Comparison of ENCODE assay signal across 1 cellular context in the genomic region with DNA sequence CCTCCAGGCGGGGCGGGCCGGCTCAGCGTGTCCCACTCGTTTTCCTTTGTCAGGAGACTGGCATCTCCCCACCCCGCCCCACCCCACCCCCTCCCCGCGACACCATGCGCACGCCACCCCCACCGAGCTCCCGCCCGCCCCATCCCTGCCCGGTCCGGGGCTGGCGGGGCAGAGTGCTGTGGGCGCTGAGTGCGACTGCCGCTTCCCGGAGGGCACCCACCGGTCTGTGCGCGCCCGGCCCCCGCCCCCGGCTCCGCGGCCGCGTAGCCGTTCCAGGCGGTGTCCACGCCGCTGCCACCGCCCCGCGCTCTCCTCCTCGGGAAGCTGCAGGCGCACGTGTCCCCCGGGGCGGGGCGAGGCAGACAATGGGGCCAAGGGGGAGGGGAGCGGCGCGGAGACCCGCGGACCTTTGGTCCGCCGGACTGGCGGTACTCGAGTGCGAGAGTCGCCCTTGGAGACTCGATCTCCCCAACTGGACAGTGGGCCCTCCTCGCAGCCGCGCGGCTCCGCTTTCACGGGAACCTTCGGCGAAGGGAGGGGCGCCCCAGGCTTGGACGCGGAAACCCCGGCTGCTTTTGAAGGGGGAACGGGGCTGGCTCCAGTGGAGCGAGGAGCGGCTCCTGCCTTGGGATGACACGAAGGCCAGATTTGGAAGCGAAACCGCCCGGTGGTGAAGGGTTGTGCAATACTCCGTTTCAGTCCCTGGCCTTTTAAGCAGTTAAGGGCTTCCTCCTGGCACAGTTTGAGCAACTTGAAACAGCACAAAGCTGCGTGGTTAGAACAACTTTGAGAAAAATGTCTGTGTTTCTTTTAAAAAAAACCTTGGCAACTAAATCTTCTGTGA.
TF ChIP-seq lines count a peak whose summit lies in the region.

No MANE protein-coding gene starts in this region.

TF ChIP-seq in GM12878, 131 proteins besides CTCF, POLR2A, EP300 and RAD21 (continued from another document and continues in another):
- TF ChIP-seq CREM (IDR thresholded peaks at IDR 0.05; ENCODE audit: low read depth) = no peak
- peak; percentile 58; the same call in 1 of the 2 replicates for TF ChIP-seq FOXM1 (IDR thresholded peaks at IDR 0.05; ENCODE audit: low read depth, low read length)
- peak; percentile 87 for TF ChIP-seq MXI1 (IDR thresholded peaks at IDR 0.05; ENCODE audit: low read depth, low read length)
- TF ChIP-seq, protein P1, sequence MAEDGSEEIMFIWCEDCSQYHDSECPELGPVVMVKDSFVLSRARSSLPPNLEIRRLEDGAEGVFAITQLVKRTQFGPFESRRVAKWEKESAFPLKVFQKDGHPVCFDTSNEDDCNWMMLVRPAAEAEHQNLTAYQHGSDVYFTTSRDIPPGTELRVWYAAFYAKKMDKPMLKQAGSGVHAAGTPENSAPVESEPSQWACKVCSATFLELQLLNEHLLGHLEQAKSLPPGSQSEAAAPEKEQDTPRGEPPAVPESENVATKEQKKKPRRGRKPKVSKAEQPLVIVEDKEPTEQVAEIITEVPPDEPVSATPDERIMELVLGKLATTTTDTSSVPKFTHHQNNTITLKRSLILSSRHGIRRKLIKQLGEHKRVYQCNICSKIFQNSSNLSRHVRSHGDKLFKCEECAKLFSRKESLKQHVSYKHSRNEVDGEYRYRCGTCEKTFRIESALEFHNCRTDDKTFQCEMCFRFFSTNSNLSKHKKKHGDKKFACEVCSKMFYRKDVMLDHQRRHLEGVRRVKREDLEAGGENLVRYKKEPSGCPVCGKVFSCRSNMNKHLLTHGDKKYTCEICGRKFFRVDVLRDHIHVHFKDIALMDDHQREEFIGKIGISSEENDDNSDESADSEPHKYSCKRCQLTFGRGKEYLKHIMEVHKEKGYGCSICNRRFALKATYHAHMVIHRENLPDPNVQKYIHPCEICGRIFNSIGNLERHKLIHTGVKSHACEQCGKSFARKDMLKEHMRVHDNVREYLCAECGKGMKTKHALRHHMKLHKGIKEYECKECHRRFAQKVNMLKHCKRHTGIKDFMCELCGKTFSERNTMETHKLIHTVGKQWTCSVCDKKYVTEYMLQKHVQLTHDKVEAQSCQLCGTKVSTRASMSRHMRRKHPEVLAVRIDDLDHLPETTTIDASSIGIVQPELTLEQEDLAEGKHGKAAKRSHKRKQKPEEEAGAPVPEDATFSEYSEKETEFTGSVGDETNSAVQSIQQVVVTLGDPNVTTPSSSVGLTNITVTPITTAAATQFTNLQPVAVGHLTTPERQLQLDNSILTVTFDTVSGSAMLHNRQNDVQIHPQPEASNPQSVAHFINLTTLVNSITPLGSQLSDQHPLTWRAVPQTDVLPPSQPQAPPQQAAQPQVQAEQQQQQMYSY (CRISPR knock-in tag; IDR thresholded peaks at IDR 0.05) = no peak
- no peak for TF ChIP-seq RBBP5 (conservative IDR thresholded peaks at IDR 0.05)
- TF ChIP-seq, protein P2, sequence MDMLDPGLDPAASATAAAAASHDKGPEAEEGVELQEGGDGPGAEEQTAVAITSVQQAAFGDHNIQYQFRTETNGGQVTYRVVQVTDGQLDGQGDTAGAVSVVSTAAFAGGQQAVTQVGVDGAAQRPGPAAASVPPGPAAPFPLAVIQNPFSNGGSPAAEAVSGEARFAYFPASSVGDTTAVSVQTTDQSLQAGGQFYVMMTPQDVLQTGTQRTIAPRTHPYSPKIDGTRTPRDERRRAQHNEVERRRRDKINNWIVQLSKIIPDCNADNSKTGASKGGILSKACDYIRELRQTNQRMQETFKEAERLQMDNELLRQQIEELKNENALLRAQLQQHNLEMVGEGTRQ (IDR thresholded peaks at IDR 0.05; ENCODE audit: borderline replicate concordance, low read depth, low read length) = peak; percentile 33
- TF ChIP-seq CREB1 (IDR thresholded peaks at IDR 0.05; ENCODE audit: low read depth) = peak; percentile 65; the same call in 1 of the 2 replicates
- TF ChIP-seq ZNF24 (IDR thresholded peaks at IDR 0.05) = peak; percentile 41
- no peak for TF ChIP-seq BMI1 (IDR thresholded peaks at IDR 0.05; ENCODE audit: borderline replicate concordance)
- TF ChIP-seq IKZF2 (IDR thresholded peaks at IDR 0.05) = peak; percentile 93 to 95
- TF ChIP-seq E2F8 (IDR thresholded peaks at IDR 0.05; ENCODE audit: low read depth, partially characterized antibody) = no peak
- peak; percentile 54 to 84; a peak in 3 of 4 replicates for TF ChIP-seq SRF (IDR thresholded peaks at IDR 0.05; ENCODE audit: low read depth in 2 of 2, low read length in 2 of 2)
- peak; percentile 98 for TF ChIP-seq MEF2A (IDR thresholded peaks at IDR 0.05; ENCODE audit: insufficient read depth, low read depth, low read length)
- TF ChIP-seq PML (IDR thresholded peaks at IDR 0.05; ENCODE audit: low read length) = peak; percentile 84
- peak; percentile 90 for TF ChIP-seq DPF2 (IDR thresholded peaks at IDR 0.05)
- TF ChIP-seq STAT3 (IDR thresholded peaks at IDR 0.05; ENCODE audit: low read depth, low read length) = no peak
- no peak for TF ChIP-seq BRCA1 (IDR thresholded peaks at IDR 0.05; ENCODE audit: low read depth, low read length)
- peak; percentile 93 for TF ChIP-seq PAX5 (IDR thresholded peaks at IDR 0.05; ENCODE audit: borderline replicate concordance, low read depth, low read length)
- TF ChIP-seq, protein P3, sequence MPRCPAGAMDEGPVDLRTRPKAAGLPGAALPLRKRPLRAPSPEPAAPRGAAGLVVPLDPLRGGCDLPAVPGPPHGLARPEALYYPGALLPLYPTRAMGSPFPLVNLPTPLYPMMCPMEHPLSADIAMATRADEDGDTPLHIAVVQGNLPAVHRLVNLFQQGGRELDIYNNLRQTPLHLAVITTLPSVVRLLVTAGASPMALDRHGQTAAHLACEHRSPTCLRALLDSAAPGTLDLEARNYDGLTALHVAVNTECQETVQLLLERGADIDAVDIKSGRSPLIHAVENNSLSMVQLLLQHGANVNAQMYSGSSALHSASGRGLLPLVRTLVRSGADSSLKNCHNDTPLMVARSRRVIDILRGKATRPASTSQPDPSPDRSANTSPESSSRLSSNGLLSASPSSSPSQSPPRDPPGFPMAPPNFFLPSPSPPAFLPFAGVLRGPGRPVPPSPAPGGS (IDR thresholded peaks at IDR 0.05; ENCODE audit: borderline replicate concordance, insufficient read depth, low read depth, low read length, poor library complexity, severe bottlenecking) = peak; percentile 65
- TF ChIP-seq PKNOX1 (IDR thresholded peaks at IDR 0.05) = no peak
- peak; percentile 70 for TF ChIP-seq SKIL (IDR thresholded peaks at IDR 0.05; ENCODE audit: low read depth, poor library complexity, severe bottlenecking)
- peak; percentile 83 for TF ChIP-seq USF1 (IDR thresholded peaks at IDR 0.05; ENCODE audit: borderline replicate concordance, extremely low read length, insufficient read depth, low read depth, low read length)
- TF ChIP-seq HDAC2 (IDR thresholded peaks at IDR 0.05) = no peak
- no peak for TF ChIP-seq CHD1 (IDR thresholded peaks at IDR 0.05; ENCODE audit: low read depth, low read length)
- TF ChIP-seq SIN3A (IDR thresholded peaks at IDR 0.05; ENCODE audit: low read depth, low read length) = 0 out of 2 replicates have a peak, but pooled peaks have one; percentile 59
- TF ChIP-seq EED (IDR thresholded peaks at IDR 0.05; ENCODE audit: low read depth) = peak; percentile 99
- TF ChIP-seq MTA2 (IDR thresholded peaks at IDR 0.05; ENCODE audit: low read depth) = 0 out of 2 replicates have a peak, but pooled peaks have one; percentile 55
- TF ChIP-seq YY1 (IDR thresholded peaks at IDR 0.05; ENCODE audit: low read depth, low read length) = peak; percentile 66; the same call in 1 of the 2 replicates
- TF ChIP-seq HDAC6 (IDR thresholded peaks at IDR 0.05; ENCODE audit: unreplicated experiment) = no peak
- peak; percentile 79 for TF ChIP-seq CHD2 (IDR thresholded peaks at IDR 0.05; ENCODE audit: borderline replicate concordance, low read depth, low read length)
- TF ChIP-seq ZZZ3 (IDR thresholded peaks at IDR 0.05; ENCODE audit: control insufficient read depth, insufficient read length, low read depth) = no peak
- peak; percentile 75; the same call in 1 of the 2 replicates for TF ChIP-seq BCL11A (IDR thresholded peaks at IDR 0.05; ENCODE audit: low read depth, low read length)
- TF ChIP-seq ZNF592 (IDR thresholded peaks at IDR 0.05) = no peak
- TF ChIP-seq SIX5 (IDR thresholded peaks at IDR 0.05; ENCODE audit: low read depth, low read length, severe bottlenecking) = no peak
